36 cellular contexts compared by ENCODE assay signal in genomic region chr11:63250162-63251050, GRCh38. TPM values are rescaled to one million over a fixed set of nuclear protein-coding genes. Genes with fewer than 3 reads are reported as not detected.
"Had no signal": no experiment of that assay in that cellular context is flagged by ENCODE, and none has a peak within 500 bp of the region (broad histone marks: within the 10 kb centered on the region; RNA-seq: fewer than 3 reads in every experiment).

No MANE protein-coding gene starts in this region.

- H3K36me3 Mint-ChIP-seq: natural killer cell; neural progenitor cell; stimulated activated memory B cell treated with anti-CD40 and anti-IgM and Interleukin-4, amounts not matched to agents 10 μg/mL and 1 μg/mL and 100 μg/mL, for 72 hours; type B pancreatic cell had no signal

- H3K27me3 ChIP-seq: neural progenitor cell, ovary, suprapubic skin, testis, tibial artery, upper lobe of right lung, uterus had no signal

- H3K27ac Mint-ChIP-seq: natural killer cell; nephron; neural progenitor cell; progenitor cell of endocrine pancreas; stimulated activated memory B cell treated with anti-CD40 and anti-IgM and Interleukin-4, amounts not matched to agents 10 μg/mL and 1 μg/mL and 100 μg/mL, for 72 hours; type B pancreatic cell had no signal

- H3K9ac ChIP-seq: neural progenitor cell, parathyroid adenoma had no signal

- H3K9me3 Mint-ChIP-seq: natural killer cell; nephron; neural progenitor cell; stimulated activated memory B cell treated with anti-CD40 and anti-IgM and Interleukin-4, amounts not matched to agents 10 μg/mL and 1 μg/mL and 100 μg/mL, for 72 hours; stimulated activated naive CD8-positive, alpha-beta T cell treated with anti-CD3 and anti-CD28 coated beads, Interleukin-15, amount 100 ng/mL, for 72 hours; type B pancreatic cell had no signal

- DNase-seq: natural killer cell; occipital lobe; ovary; posterior cingulate gyrus; psoas muscle; right cardiac atrium; spleen; stimulated activated CD4-positive, alpha-beta T cell treated with anti-CD3 and anti-CD28 coated beads, Interleukin-12 subunit alpha, Interleukin-12 subunit beta, amount 100 ng/mL, for 4 hours; stimulated activated CD4-positive, alpha-beta T cell treated with anti-CD3 and anti-CD28 coated beads, Interleukin-1b, Interleukin-23, amount 100 ng/mL, for 48 hours; stimulated activated CD4-positive, alpha-beta T cell treated with anti-CD3 and anti-CD28 coated beads, Interleukin-4, amount 100 ng/mL, for 1 hour; stimulated activated CD4-positive, alpha-beta T cell treated with anti-CD3 and anti-CD28 coated beads, Interleukin-4, amount 100 ng/mL, for 4 hours; stimulated activated CD8-positive, alpha-beta memory T cell treated with anti-CD3 and anti-CD28 coated beads, Interleukin-4, amount 100 ng/mL, for 48 hours; stimulated activated naive CD4-positive, alpha-beta T cell; stimulated activated naive CD8-positive, alpha-beta T cell treated with anti-CD3 and anti-CD28 coated beads, Interleukin-15, amount 100 ng/mL, for 72 hours; stimulated activated naive CD8-positive, alpha-beta T cell treated with anti-CD3 and anti-CD28 coated beads, Interleukin-15, Interleukin-2, amounts not matched to agents 100 U/mL and 50 U/mL, for 24 hours; substantia nigra; testis; tibial artery; transverse colon; upper lobe of right lung; uterus had no signal

- H3K36me3 ChIP-seq: neural progenitor cell, ovary, spleen, suprapubic skin, tibial artery, transverse colon, upper lobe of right lung, uterus had no signal

- H2AFZ ChIP-seq: neural progenitor cell, parathyroid adenoma had no signal

- H3K4me2 ChIP-seq: neural progenitor cell, smooth muscle cell had no signal

- H3K79me2 ChIP-seq: parathyroid adenoma had no signal

- H3K4me1 ChIP-seq: neural progenitor cell, parathyroid adenoma, psoas muscle, spleen, suprapubic skin, testis, tibial artery, transverse colon, upper lobe of right lung, uterus had no signal

- H3K4me3 Mint-ChIP-seq: natural killer cell; nephron; neural progenitor cell; stimulated activated memory B cell treated with anti-CD40 and anti-IgM and Interleukin-4, amounts not matched to agents 10 μg/mL and 1 μg/mL and 100 μg/mL, for 72 hours; stimulated activated naive CD8-positive, alpha-beta T cell treated with anti-CD3 and anti-CD28 coated beads, Interleukin-15, amount 100 ng/mL, for 72 hours; type B pancreatic cell had no signal

- H3K9me3 ChIP-seq: ovary, psoas muscle, spleen, suprapubic skin, testis, transverse colon, upper lobe of right lung, uterus had no signal

- H3K4me1 Mint-ChIP-seq: natural killer cell; nephron; neural progenitor cell; stimulated activated memory B cell treated with anti-CD40 and anti-IgM and Interleukin-4, amounts not matched to agents 10 μg/mL and 1 μg/mL and 100 μg/mL, for 72 hours; stimulated activated naive CD8-positive, alpha-beta T cell treated with anti-CD3 and anti-CD28 coated beads, Interleukin-15, amount 100 ng/mL, for 72 hours had no signal

- H3K4me3 ChIP-seq: neural progenitor cell, ovary, psoas muscle, skin epidermis, smooth muscle cell, spleen, suprapubic skin, testis, tibial artery, transverse colon, upper lobe of right lung, uterus had no signal

- H3K27ac ChIP-seq: neural progenitor cell, ovary, parathyroid adenoma, psoas muscle, skin epidermis, spleen, suprapubic skin, testis, tibial artery, transverse colon, upper lobe of right lung, uterus had no signal

- ATAC-seq: natural killer cell; psoas muscle; right cardiac atrium; sciatic nerve; stimulated activated memory B cell treated with anti-CD40 and anti-IgM and Interleukin-4, amounts not matched to agents 10 μg/mL and 1 μg/mL and 100 μg/mL, for 72 hours; stimulated activated naive CD8-positive, alpha-beta T cell treated with anti-CD3 and anti-CD28 coated beads, Interleukin-15, amount 100 ng/mL, for 72 hours; stimulated activated naive CD8-positive, alpha-beta T cell treated with anti-CD3 and anti-CD28 coated beads, Interleukin-15, Interleukin-2, amounts not matched to agents 100 U/mL and 50 U/mL, for 24 hours; upper lobe of right lung had no signal

RNA-seq across cellular contexts. Expression of gene SLC22A25, which starts 7.0 kb away (rescaled TPM):
- total RNA-seq: natural killer cell, osteoblast, ovary, progenitor cell of endocrine pancreas, psoas muscle, renal cortical epithelial cell, right cardiac atrium, sciatic nerve, smooth muscle cell, spleen, suprapubic skin, testis, transverse colon, upper lobe of right lung, urinary bladder, uterus had no signal
- polyA plus RNA-seq: neural cell, ovary, psoas muscle, right cardiac atrium, smooth muscle cell, thymus, urinary bladder had no signal
